ENCODE assay signal across 23 cellular contexts in genomic region chr13:52103386-52103785, GRCh38. TPM values are rescaled to one million over a fixed set of nuclear protein-coding genes. Genes with fewer than 3 reads are reported as not detected.
"Had no signal": no experiment of that assay in that cellular context is flagged by ENCODE, and none has a peak within 500 bp of the region (broad histone marks: within the 10 kb centered on the region; RNA-seq: fewer than 3 reads in every experiment).

No MANE protein-coding gene starts in this region.

- H3K4me1 Mint-ChIP-seq: endodermal cell had no signal

- H3K4me3 Mint-ChIP-seq: dendritic cell treated with granulocyte-macrophage colony-stimulating factor and Interleukin-4, amounts not matched to agents 40 ng/mL and 50 ng/mL, for 4 days; effector memory CD8-positive, alpha-beta T cell; endodermal cell; mesothelial cell of epicardium had no signal

- H3K27ac Mint-ChIP-seq: dendritic cell treated with granulocyte-macrophage colony-stimulating factor and Interleukin-4, amounts not matched to agents 40 ng/mL and 50 ng/mL, for 4 days; effector memory CD8-positive, alpha-beta T cell; endodermal cell; mesothelial cell of epicardium had no signal

- H3K9me3 Mint-ChIP-seq: dendritic cell treated with granulocyte-macrophage colony-stimulating factor and Interleukin-4, amounts not matched to agents 40 ng/mL and 50 ng/mL, for 4 days; effector memory CD8-positive, alpha-beta T cell; mesothelial cell of epicardium had no signal

- DNase-seq: colonic mucosa; cortex of kidney; effector CD8-positive, alpha-beta T cell; effector memory CD8-positive, alpha-beta T cell; endodermal cell; erythroblast; esophagus squamous epithelium; foreskin fibroblast; foreskin melanocyte; gastrocnemius medialis; glutamatergic neuron; head of caudate nucleus; heart right ventricle; hippocampal formation; left cardiac atrium; left lung; left ventricle myocardium superior; lower lobe of right lung; mesenchymal stem cell; mucosa of descending colon had no signal

- H3K27me3 Mint-ChIP-seq: dendritic cell treated with granulocyte-macrophage colony-stimulating factor and Interleukin-4, amounts not matched to agents 40 ng/mL and 50 ng/mL, for 4 days had no signal

RNA-seq across cellular contexts. Expression of gene NEK5, which starts 25.5 kb away (rescaled TPM):
- total RNA-seq: mesenteric fat pad had no signal
